22 cellular contexts compared by ENCODE assay signal in the genomic region with DNA sequence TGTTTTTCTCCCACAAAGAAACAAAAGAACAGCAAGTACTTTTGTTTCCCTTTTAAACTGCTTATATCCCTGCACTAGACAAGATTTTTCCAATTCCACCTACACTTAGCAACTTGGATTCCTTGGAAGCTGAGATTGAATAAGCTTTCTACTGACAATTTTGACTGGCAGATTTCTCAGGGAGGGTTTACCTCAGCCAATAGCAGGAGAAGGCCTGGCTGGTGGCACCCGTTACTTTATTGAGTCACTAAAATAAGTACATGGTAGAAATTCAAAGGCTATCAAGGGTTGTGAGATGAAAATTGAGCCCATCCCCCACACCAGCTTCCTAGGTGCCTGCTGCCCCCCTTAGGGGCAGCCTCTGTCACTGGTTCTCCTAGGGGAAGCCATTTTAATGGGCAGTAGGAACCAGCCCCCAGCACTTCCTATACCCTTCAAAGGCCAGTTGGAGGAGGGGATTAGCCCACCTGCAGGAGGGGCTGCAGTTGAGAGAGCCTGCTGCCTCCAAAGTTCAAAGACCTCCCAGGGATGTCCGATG.
DNase-seq lines count a peak whose midpoint lies in the region; ATAC-seq and TF ChIP-seq lines count a peak whose summit lies in the region.
"Had no signal": no experiment of that assay in that cellular context is flagged by ENCODE, and none has a peak within 500 bp of the region (broad histone marks: within the 10 kb centered on the region; RNA-seq: fewer than 3 reads in every experiment).

No MANE protein-coding gene starts in this region.

- H3K9me3 ChIP-seq in RWPE2 (ENCODE audit: severe bottlenecking), result peaks cover 16% of the 10 kb centered on the region

- ATAC-seq in GM21447 (IDR thresholded peaks at IDR 0.05; ENCODE audit: unreplicated experiment) (peak; percentile 17), RWPE2 (ENCODE audit: low read depth) (no peak)
- ATAC-seq: A549, T-helper 17 cell had no signal

- H3K4me1 ChIP-seq in RWPE2 (ENCODE audit: insufficient read depth, poor library complexity, severe bottlenecking), result no peaks in the 10 kb centered on the region
- H3K4me1 ChIP-seq: A549, right atrium auricular region, upper lobe of left lung had no signal

- no peak overlapping the region for H3K4me3 ChIP-seq in RWPE2 (ENCODE audit: severe bottlenecking)
- H3K4me3 ChIP-seq in foreskin fibroblast (ENCODE audit: low read depth in 1 of 2, low read length in 2 of 2), result no peak overlapping the region
- H3K4me3 ChIP-seq: A549, BLaER1, right atrium auricular region, upper lobe of left lung had no signal

- DNase-seq in activated CD8-positive, alpha-beta memory T cell treated with anti-CD3 and anti-CD28 coated beads for 24 hours, result peak; percentile 50
- no peak for DNase-seq in activated CD8-positive, alpha-beta memory T cell treated with anti-CD3 and anti-CD28 coated beads, Interleukin-2, amount 50 U/mL, for 4 hours
- DNase-seq in RWPE2 (ENCODE audit: low spot score), result peak; percentile 40
- DNase-seq in mesenteric fat pad (ENCODE audit: low spot score), result peak; percentile 35
- no peak for DNase-seq in NCI-H187 (lab: John Stamatoyannopoulos, UW)
- DNase-seq in foreskin fibroblast, result no peak
- DNase-seq in hepatic stellate cell (ENCODE audit: low spot score), result no peak
- DNase-seq: activated B cell treated with CpG ODN at 0.5 μM for 24 hours; GDM1; H9; Karpas-422; NCI-H1092 treated with DMSO at 0.1 percent for 48 hours; NCI-H2107; NCI-H510A treated with DMSO at 0.1 percent for 48 hours; SHP77 treated with DMSO at 0.1 percent for 48 hours; stimulated activated naive CD4-positive, alpha-beta T cell; T-helper 17 cell; upper lobe of left lung had no signal

- no peak for TF ChIP-seq CTCF in RWPE2 (IDR thresholded peaks at IDR 0.05; ENCODE audit: poor library complexity, severe bottlenecking)
- no peak for TF ChIP-seq CTCF in foreskin fibroblast (IDR thresholded peaks at IDR 0.05; ENCODE audit: low read depth, low read length)

- H3K27me3 ChIP-seq in RWPE2 (ENCODE audit: insufficient read depth, poor library complexity, severe bottlenecking), result no peaks in the 10 kb centered on the region
- H3K27me3 ChIP-seq: BLaER1, right atrium auricular region, upper lobe of left lung had no signal

- H3K36me3 ChIP-seq in RWPE2 (ENCODE audit: low read depth), result no peaks in the 10 kb centered on the region
- H3K36me3 ChIP-seq: BLaER1, right atrium auricular region, upper lobe of left lung had no signal

- H3K27ac ChIP-seq in RWPE2 (ENCODE audit: poor library complexity, severe bottlenecking), result no peak overlapping the region
- H3K27ac ChIP-seq: A549, BLaER1, right atrium auricular region, upper lobe of left lung had no signal

Comparison
In these comparisons a context has a peak if more than half of its experiments do, and no peak if none do; other contexts are left out.
1. DNase-seq: peak in activated CD8-positive, alpha-beta memory T cell treated with anti-CD3 and anti-CD28 coated beads for 24 hours (single experiment), RWPE2 (single experiment) and mesenteric fat pad (single experiment); none in activated CD8-positive, alpha-beta memory T cell treated with anti-CD3 and anti-CD28 coated beads, Interleukin-2, amount 50 U/mL, for 4 hours (single experiment), NCI-H187 (0 of 2), foreskin fibroblast (0 of 2) and hepatic stellate cell (single experiment).